ENCODE assay signal across 38 cellular contexts in genomic region chr2:82043867-82044266, GRCh38.
"Had no signal": no experiment of that assay in that cellular context is flagged by ENCODE, and none has a peak within 500 bp of the region (broad histone marks: within the 10 kb centered on the region; RNA-seq: fewer than 3 reads in every experiment).

No MANE protein-coding gene starts in this region.

- H3K36me3 Mint-ChIP-seq: activated naive CD4-positive, alpha-beta T cell treated with anti-CD3 and anti-CD28 coated beads, Interleukin-2, amount 10 ng/mL, durations not matched to agents 7 days and 5 days; activated naive CD4-positive, alpha-beta T cell treated with anti-CD3 and anti-CD28 coated beads, Interleukin-2, amount 50 U/mL, for 24 hours; activated naive CD8-positive, alpha-beta T cell; activated naive CD8-positive, alpha-beta T cell treated with anti-CD3 and anti-CD28 coated beads for 36 hours; activated naive CD8-positive, alpha-beta T cell treated with anti-CD3 and anti-CD28 coated beads, Interleukin-2, amount 10 ng/mL, durations not matched to agents 7 days and 5 days; brain had no signal

- DNase-seq: activated effector memory CD4-positive, alpha-beta T cell treated with anti-CD3 and anti-CD28 coated beads, Interleukin-2, amount 50 U/mL, for 16 hours; activated effector memory CD4-positive, alpha-beta T cell treated with Interleukin-2 at 50 U/mL for 16 hours; activated gamma-delta T cell; activated gamma-delta T cell treated with Interleukin-2 at 50 U/mL for 16 hours; activated naive CD4-positive, alpha-beta T cell; activated naive CD4-positive, alpha-beta T cell treated with anti-CD3 and anti-CD28 coated beads for 36 hours; activated naive CD4-positive, alpha-beta T cell treated with anti-CD3 and anti-CD28 coated beads, Interleukin-2, amount 10 ng/mL, durations not matched to agents 7 days and 5 days; activated naive CD4-positive, alpha-beta T cell treated with anti-CD3 and anti-CD28 coated beads, Interleukin-2, amount 50 U/mL, for 16 hours; activated naive CD4-positive, alpha-beta T cell treated with Interleukin-2 at 50 U/mL for 16 hours; activated naive CD8-positive, alpha-beta T cell treated with anti-CD3 and anti-CD28 coated beads for 36 hours; activated naive CD8-positive, alpha-beta T cell treated with anti-CD3 and anti-CD28 coated beads, Interleukin-2, amount 10 ng/mL, durations not matched to agents 7 days and 5 days; activated naive CD8-positive, alpha-beta T cell treated with anti-CD3 and anti-CD28 coated beads, Interleukin-2, amount 50 U/mL, for 24 hours; activated T-cell treated with anti-CD3 and anti-CD28 coated beads, Interleukin-2, amount 50 U/mL, for 1 hour; activated T-cell treated with anti-CD3 and anti-CD28 coated beads, Interleukin-2, amount 50 U/mL, for 24 hours; activated T-cell treated with anti-CD3 and anti-CD28 coated beads, Interleukin-2, amount 50 U/mL, for 4 hours; activated T-cell treated with anti-CD3 and anti-CD28 coated beads, Interleukin-2, amount 50 U/mL, for 48 hours; activated T-cell treated with anti-CD3 and anti-CD28 coated beads, Interleukin-2, amount 50 U/mL, for 72 hours; adrenal gland; amniotic stem cell; amygdala; anterior cingulate cortex; aorta; body of pancreas; brain microvascular endothelial cell; caudate nucleus; central memory CD4-positive, alpha-beta T cell; cerebellar nuclear complex had no signal

- H3K36me3 ChIP-seq: adrenal gland, ascending aorta, brain microvascular endothelial cell, breast epithelium, cardiac muscle cell had no signal

- H3K27ac Mint-ChIP-seq: activated naive CD4-positive, alpha-beta T cell treated with anti-CD3 and anti-CD28 coated beads for 36 hours; activated naive CD4-positive, alpha-beta T cell treated with anti-CD3 and anti-CD28 coated beads, Interleukin-2, amount 10 ng/mL, durations not matched to agents 7 days and 5 days; activated naive CD4-positive, alpha-beta T cell treated with anti-CD3 and anti-CD28 coated beads, Interleukin-2, amount 50 U/mL, for 24 hours; activated naive CD4-positive, alpha-beta T cell treated with anti-CD3 and anti-CD28 coated beads, Interleukin-2, amount 50 U/mL, for 72 hours; activated naive CD8-positive, alpha-beta T cell; activated naive CD8-positive, alpha-beta T cell treated with anti-CD3 and anti-CD28 coated beads for 36 hours; activated naive CD8-positive, alpha-beta T cell treated with anti-CD3 and anti-CD28 coated beads, Interleukin-2, amount 10 ng/mL, durations not matched to agents 7 days and 5 days; activated naive CD8-positive, alpha-beta T cell treated with anti-CD3 and anti-CD28 coated beads, Interleukin-2, amount 50 U/mL, for 24 hours; activated T-cell treated with anti-CD3 and anti-CD28 coated beads, Interleukin-2, amount 50 U/mL, for 24 hours; activated T-cell treated with anti-CD3 and anti-CD28 coated beads, Interleukin-2, amount 50 U/mL, for 72 hours; activated T-helper 1 cell treated with anti-CD3 and anti-CD28 coated beads, Interleukin-12 subunit alpha, Interleukin-12 subunit beta, Interleukin-2, Interleukin-4 antibody, amounts not matched to agents 30 ng/mL and 10 ng/mL and 1 ng/mL, durations not matched to agents 14 hours and 24 hours and 36 hours; activated T-helper 17 cell treated with anti-CD3 and anti-CD28 coated beads, Interleukin-2, amount 50 U/mL, for 72 hours; activated T-helper 2 cell treated with anti-CD3 and anti-CD28 coated beads, Interferon-gamma antibody, Interleukin-2, Interleukin-4, amounts not matched to agents 10 μg/mL and 5 μg/mL and 100 μg/mL, durations not matched to agents 14 hours and 24 hours and 36 hours; brain had no signal

- H3K27ac ChIP-seq: adrenal gland, ascending aorta, body of pancreas, brain microvascular endothelial cell, breast epithelium, cardiac muscle cell had no signal

- H3K27me3 ChIP-seq: adrenal gland, ascending aorta, body of pancreas, brain microvascular endothelial cell, breast epithelium, cardiac muscle cell had no signal

- H3K4me1 Mint-ChIP-seq: activated naive CD4-positive, alpha-beta T cell treated with anti-CD3 and anti-CD28 coated beads, Interleukin-2, amount 10 ng/mL, durations not matched to agents 7 days and 5 days; activated naive CD4-positive, alpha-beta T cell treated with anti-CD3 and anti-CD28 coated beads, Interleukin-2, amount 50 U/mL, for 24 hours; activated naive CD8-positive, alpha-beta T cell treated with anti-CD3 and anti-CD28 coated beads for 36 hours; activated naive CD8-positive, alpha-beta T cell treated with anti-CD3 and anti-CD28 coated beads, Interleukin-2, amount 10 ng/mL, durations not matched to agents 7 days and 5 days; activated naive CD8-positive, alpha-beta T cell treated with anti-CD3 and anti-CD28 coated beads, Interleukin-2, amount 50 U/mL, for 24 hours; activated T-helper 17 cell treated with anti-CD3 and anti-CD28 coated beads, Interleukin-2, amount 50 U/mL, for 72 hours; brain; central memory CD8-positive, alpha-beta T cell had no signal

- H3K4me1 ChIP-seq: adrenal gland, ascending aorta, body of pancreas, breast epithelium had no signal

- ATAC-seq: activated naive CD4-positive, alpha-beta T cell treated with anti-CD3 and anti-CD28 coated beads, Interleukin-2, amount 50 U/mL, for 72 hours; activated naive CD8-positive, alpha-beta T cell treated with anti-CD3 and anti-CD28 coated beads, Interleukin-2, amount 50 U/mL, for 24 hours; activated T-cell treated with anti-CD3 and anti-CD28 coated beads, Interleukin-2, amount 50 U/mL, for 4 hours; activated T-cell treated with anti-CD3 and anti-CD28 coated beads, Interleukin-2, amount 50 U/mL, for 72 hours; activated T-helper 17 cell treated with anti-CD3 and anti-CD28 coated beads, Interleukin-2, amount 50 U/mL, for 72 hours; body of pancreas had no signal

- H3K27me3 Mint-ChIP-seq: activated naive CD4-positive, alpha-beta T cell treated with anti-CD3 and anti-CD28 coated beads, Interleukin-2, amount 10 ng/mL, durations not matched to agents 7 days and 5 days; activated naive CD4-positive, alpha-beta T cell treated with anti-CD3 and anti-CD28 coated beads, Interleukin-2, amount 50 U/mL, for 24 hours; activated naive CD8-positive, alpha-beta T cell; activated naive CD8-positive, alpha-beta T cell treated with anti-CD3 and anti-CD28 coated beads for 36 hours; activated naive CD8-positive, alpha-beta T cell treated with anti-CD3 and anti-CD28 coated beads, Interleukin-2, amount 10 ng/mL, durations not matched to agents 7 days and 5 days; activated naive CD8-positive, alpha-beta T cell treated with anti-CD3 and anti-CD28 coated beads, Interleukin-2, amount 50 U/mL, for 24 hours; activated T-cell treated with anti-CD3 and anti-CD28 coated beads, Interleukin-2, amount 50 U/mL, for 24 hours; activated T-helper 17 cell treated with anti-CD3 and anti-CD28 coated beads, Interleukin-2, amount 50 U/mL, for 72 hours; central memory CD8-positive, alpha-beta T cell had no signal

- H3K4me3 Mint-ChIP-seq: activated naive CD4-positive, alpha-beta T cell treated with anti-CD3 and anti-CD28 coated beads for 36 hours; activated naive CD4-positive, alpha-beta T cell treated with anti-CD3 and anti-CD28 coated beads, Interleukin-2, amount 10 ng/mL, durations not matched to agents 7 days and 5 days; activated naive CD4-positive, alpha-beta T cell treated with anti-CD3 and anti-CD28 coated beads, Interleukin-2, amount 50 U/mL, for 24 hours; activated naive CD8-positive, alpha-beta T cell; activated naive CD8-positive, alpha-beta T cell treated with anti-CD3 and anti-CD28 coated beads for 36 hours; activated naive CD8-positive, alpha-beta T cell treated with anti-CD3 and anti-CD28 coated beads, Interleukin-2, amount 10 ng/mL, durations not matched to agents 7 days and 5 days; activated naive CD8-positive, alpha-beta T cell treated with anti-CD3 and anti-CD28 coated beads, Interleukin-2, amount 50 U/mL, for 24 hours; activated T-cell treated with anti-CD3 and anti-CD28 coated beads, Interleukin-2, amount 50 U/mL, for 24 hours; activated T-cell treated with anti-CD3 and anti-CD28 coated beads, Interleukin-2, amount 50 U/mL, for 4 hours; activated T-cell treated with anti-CD3 and anti-CD28 coated beads, Interleukin-2, amount 50 U/mL, for 72 hours; activated T-helper 1 cell treated with anti-CD3 and anti-CD28 coated beads, Interleukin-12 subunit alpha, Interleukin-12 subunit beta, Interleukin-2, Interleukin-4 antibody, amounts not matched to agents 30 ng/mL and 10 ng/mL and 1 ng/mL, durations not matched to agents 14 hours and 24 hours and 36 hours; activated T-helper 17 cell treated with anti-CD3 and anti-CD28 coated beads, Interleukin-2, amount 50 U/mL, for 72 hours; brain; central memory CD8-positive, alpha-beta T cell had no signal

- H3K9me3 ChIP-seq: ascending aorta, body of pancreas had no signal

- H3K4me3 ChIP-seq: adrenal gland, ascending aorta, body of pancreas, breast epithelium, cardiac muscle cell had no signal
